ENCODE assay signal across 1 cellular context in genomic region chr18:6741290-6741689, GRCh38.
TF ChIP-seq lines count a peak whose summit lies in the region.

No MANE protein-coding gene starts in this region.

TF ChIP-seq in HEK293, 187 proteins besides CTCF, POLR2A, EP300 and RAD21 (continued from another document):
- no peak for TF ChIP-seq PBX3 (CRISPR knock-in tag; IDR thresholded peaks at IDR 0.05)
- TF ChIP-seq GLI2 (tag by site-specific recombination; IDR thresholded peaks at IDR 0.05; ENCODE audit: borderline replicate concordance, low read depth), result no peak
- TF ChIP-seq ZNF629 (tag by site-specific recombination; IDR thresholded peaks at IDR 0.05), result peak; percentile 84
- peak; percentile 36; the same call in 1 of the 2 replicates for TF ChIP-seq ZNF596 (tag by site-specific recombination; IDR thresholded peaks at IDR 0.05)
- no peak for TF ChIP-seq ZNF514 (tag by site-specific recombination; IDR thresholded peaks at IDR 0.05)
- TF ChIP-seq OSR2 (tag by site-specific recombination; IDR thresholded peaks at IDR 0.05), result peak; percentile 61
- TF ChIP-seq ZNF366 (tag by site-specific recombination; conservative IDR thresholded peaks at IDR 0.05), result peak; percentile 72
- no peak for TF ChIP-seq ZNF510 (tag by site-specific recombination; IDR thresholded peaks at IDR 0.05; ENCODE audit: insufficient replicate concordance)
- no peak for TF ChIP-seq ZNF155 (tag by site-specific recombination; IDR thresholded peaks at IDR 0.05)
- TF ChIP-seq ZNF660 (tag by site-specific recombination; IDR thresholded peaks at IDR 0.05), result 0 out of 2 replicates have a peak, but pooled peaks have one; percentile 25
- peak; percentile 38; the same call in 1 of the 2 replicates for TF ChIP-seq ZFHX2 (tag by site-specific recombination; conservative IDR thresholded peaks at IDR 0.05)
- peak; percentile 51; the same call in 1 of the 2 replicates for TF ChIP-seq KLF16 (tag by site-specific recombination; IDR thresholded peaks at IDR 0.05)
- no peak for TF ChIP-seq INSM2 (tag by site-specific recombination; IDR thresholded peaks at IDR 0.05)
- peak; percentile 92 for TF ChIP-seq ZXDB (tag by site-specific recombination; IDR thresholded peaks at IDR 0.05)
